Comparison of ENCODE assay signal across 8 cellular contexts in genomic region chr2:189287982-189288494, GRCh38.
DNase-seq lines count a peak whose midpoint lies in the region; ATAC-seq, FAIRE-seq and TF ChIP-seq lines count a peak whose summit lies in the region.

No MANE protein-coding gene starts in this region.

- H3K4me3 Mint-ChIP-seq in Calu3 (ENCODE audit: low read depth, unreplicated experiment) (no peak overlapping the region), CD14-positive monocyte (no peak overlapping the region)

- H3K4me2 ChIP-seq in endothelial cell of umbilical vein (ENCODE audit: insufficient read depth, low read length) = no peak overlapping the region
- no peak overlapping the region for H3K4me2 ChIP-seq in neuronal stem cell (ENCODE audit: insufficient read depth, low read length, poor library complexity, severe bottlenecking)

- BruUV-seq in Calu3 (replicated peaks; lab: Mats Ljungman, UMichigan) (no TSS peak), Panc1 (replicated peaks; lab: Mats Ljungman, UMichigan) (no TSS peak), endothelial cell of umbilical vein (replicated peaks; lab: Mats Ljungman, UMichigan) (no TSS peak)

- CTCF ChIA-PET in Calu3 (lab: Charles Lee) (interaction anchor here (0.9 to 1.9 kb wide), 4 partner anchors 129 to 191 kb away, joined by 3 to 22 read pairs (median 6); no protein-coding TSS in a partner anchor), Panc1 (lab: Charles Lee) (interaction anchor here (0.6 to 1.8 kb wide), 3 partner anchors 35 to 145 kb away, joined by 3 to 4 read pairs (median 4); partner anchors contain the start of gene COL5A2), endothelial cell of umbilical vein (lab: Charles Lee) (interaction anchor here (0.6 to 5.4 kb wide), 49 partner anchors 10 to 769 kb away, joined by 3 to 99 read pairs (median 5); partner anchors contain the start of gene COL5A2)

- H2AFZ ChIP-seq in endothelial cell of umbilical vein (ENCODE audit: low read depth, low read length) (peak overlapping the region; percentile 24), neuronal stem cell (ENCODE audit: low read length) (peak overlapping the region; percentile 73)

- H3K9ac ChIP-seq in endothelial cell of umbilical vein (replicated peaks; ENCODE audit: extremely low read depth, insufficient read depth, low read length) (no peak overlapping the region), neuronal stem cell (ENCODE audit: low read depth, low read length, poor library complexity) (no peak overlapping the region)

- H2BK12ac ChIP-seq in neuronal stem cell (ENCODE audit: low read length) = no peak overlapping the region

- no peaks in the 10 kb centered on the region for H3K79me2 ChIP-seq in endothelial cell of umbilical vein (ENCODE audit: control insufficient read depth, insufficient read depth, low read length)

- H3K27me3 ChIP-seq in Panc1 (ENCODE audit: control insufficient read depth, insufficient read depth, low read length) = no peaks in the 10 kb centered on the region
- no peaks in the 10 kb centered on the region for H3K27me3 ChIP-seq in endothelial cell of umbilical vein (ENCODE audit: control insufficient read depth in 2 of 2, insufficient read depth in 2 of 2, low read length in 2 of 2)
- no peaks in the 10 kb centered on the region for H3K27me3 ChIP-seq in neuronal stem cell (ENCODE audit: control insufficient read depth in 3 of 3, insufficient read depth in 3 of 3, low read depth in 1 of 3, low read length in 3 of 3)

- no peak overlapping the region for H3K4me3 ChIP-seq in Panc1 (ENCODE audit: low read depth in 2 of 2, low read length in 2 of 2)
- no peak overlapping the region for H3K4me3 ChIP-seq in endothelial cell of umbilical vein (replicated peaks in 1 of 3; ENCODE audit: insufficient read depth in 1 of 3, low read depth in 1 of 3, low read length in 3 of 3)
- H3K4me3 ChIP-seq in neuronal stem cell (ENCODE audit: low read length in 2 of 2) = no peak overlapping the region

- H3K14ac ChIP-seq in neuronal stem cell (ENCODE audit: low read length) = no peak overlapping the region

- no peak overlapping the region for H2BK120ac ChIP-seq in neuronal stem cell (ENCODE audit: low read depth, low read length)

- no peak overlapping the region for H3K23ac ChIP-seq in neuronal stem cell (ENCODE audit: low read depth, low read length, poor library complexity)

- H2BK15ac ChIP-seq in neuronal stem cell (ENCODE audit: low read length) = no peak overlapping the region

- H3K79me1 ChIP-seq in neuronal stem cell (ENCODE audit: low read depth, low read length) = no peaks in the 10 kb centered on the region

- H3K4me1 Mint-ChIP-seq in Calu3 (ENCODE audit: low read depth, unreplicated experiment) (peaks cover 7% of the 10 kb centered on the region), CD14-positive monocyte (no peaks in the 10 kb centered on the region)

- no peak overlapping the region for H4K91ac ChIP-seq in neuronal stem cell (ENCODE audit: low read depth, low read length, poor library complexity)

- TF ChIP-seq POLR2A in endothelial cell of umbilical vein (IDR thresholded peaks at IDR 0.05; ENCODE audit: low read depth, low read length) = no peak

- no peaks in the 10 kb centered on the region for H3K36me3 ChIP-seq in Panc1 (ENCODE audit: control insufficient read depth, insufficient read depth, low read length)
- H3K36me3 ChIP-seq in endothelial cell of umbilical vein (ENCODE audit: control insufficient read depth in 2 of 2, extremely low read depth in 1 of 2, insufficient read depth in 2 of 2, low read length in 2 of 2) = no peaks in the 10 kb centered on the region
- no peaks in the 10 kb centered on the region for H3K36me3 ChIP-seq in neuronal stem cell (replicated peaks in 1 of 2; ENCODE audit: control insufficient read depth in 2 of 2, insufficient read depth in 2 of 2, low read length in 2 of 2)

- dilution Hi-C loops in endothelial cell of umbilical vein (cut with MboI; ENCODE audit: extremely low pct_ligation_motif_present, low sequenced_read_pairs) = no loop called here

- intact Hi-C loops in Calu3 (cut with micrococcal nuclease; ENCODE audit: unreplicated experiment) = loop anchor here (1.0 to 5.0 kb wide), 5 partner anchors 124 to 766 kb away; no protein-coding TSS in a partner anchor
- intact Hi-C loops in Panc1 (cut with micrococcal nuclease; ENCODE audit: unreplicated experiment) = loop anchor here (1.0 to 10.0 kb wide), 4 partner anchors 83 to 193 kb away; partner anchors contain the start of gene COL5A2
- intact Hi-C loops in endothelial cell of umbilical vein (cut with micrococcal nuclease) = loop anchor here (1.0 to 5.0 kb wide), 6 partner anchors 76 to 764 kb away; partner anchors contain the start of gene COL5A2
- intact Hi-C loops in CD14-positive monocyte (cut with micrococcal nuclease) = no loop called here

- H3K4me1 ChIP-seq in Panc1 (ENCODE audit: control insufficient read depth, insufficient read depth, low read length) = peaks cover 12% of the 10 kb centered on the region
- peaks cover 6% of the 10 kb centered on the region for H3K4me1 ChIP-seq in endothelial cell of umbilical vein (ENCODE audit: control insufficient read depth, extremely low read depth, insufficient read depth, low read length)
- H3K4me1 ChIP-seq in neuronal stem cell (ENCODE audit: control insufficient read depth in 2 of 2, insufficient read depth in 1 of 2, low read depth in 1 of 2, low read length in 2 of 2) = peaks cover 1 to 6% of the 10 kb centered on the region in 2 donors

- H3K9me1 ChIP-seq in endothelial cell of umbilical vein (replicated peaks; ENCODE audit: control insufficient read depth, extremely low read depth, insufficient read depth, low read length) = no peaks in the 10 kb centered on the region

- H3K27me3 Mint-ChIP-seq in Calu3 (ENCODE audit: unreplicated experiment) (no peaks in the 10 kb centered on the region), CD14-positive monocyte (ENCODE audit: low read depth in 3 of 3) (no peaks in the 10 kb centered on the region)

- H3K27ac ChIP-seq in Panc1 (ENCODE audit: low read length) (peak overlapping the region; percentile 13), endothelial cell of umbilical vein (ENCODE audit: insufficient read depth, low read depth, low read length) (no peak overlapping the region), neuronal stem cell (replicated peaks; ENCODE audit: low read length) (no peak overlapping the region)

- POLR2A ChIA-PET in Panc1 (lab: Charles Lee) (interaction anchor here (1.0 kb wide), 1 partner anchor 119 kb away, joined by 6 read pairs; no protein-coding TSS in a partner anchor), endothelial cell of umbilical vein (lab: Charles Lee) (no interaction called here)

- H3K36me3 Mint-ChIP-seq in Calu3 (ENCODE audit: insufficient read depth, unreplicated experiment) (peaks cover 4% of the 10 kb centered on the region), CD14-positive monocyte (no peaks in the 10 kb centered on the region)

- peaks cover 5% of the 10 kb centered on the region for H3K9me3 ChIP-seq in Panc1 (ENCODE audit: control insufficient read depth, insufficient read depth, low read depth, low read length)
- H3K9me3 ChIP-seq in endothelial cell of umbilical vein (replicated peaks; ENCODE audit: control insufficient read depth, insufficient read depth, low read length) = no peaks in the 10 kb centered on the region
- H3K9me3 ChIP-seq in neuronal stem cell (replicated peaks in 1 of 2; ENCODE audit: control insufficient read depth in 2 of 2, insufficient read depth in 1 of 2, low read depth in 1 of 2, low read length in 2 of 2) = peaks cover 0 to 11% of the 10 kb centered on the region in 2 donors

- H3K9me3 Mint-ChIP-seq in Calu3 (ENCODE audit: low read depth, unreplicated experiment) (peaks cover 5% of the 10 kb centered on the region), CD14-positive monocyte (no peaks in the 10 kb centered on the region)

- DNase-seq in Calu3 = peak; percentile 12
- peak; percentile 75 for DNase-seq in Panc1 (ENCODE audit: low read depth, low spot score)
- peak; percentile 82 for DNase-seq in endothelial cell of umbilical vein (ENCODE audit: low read depth, low spot score)
- DNase-seq in neuronal stem cell (ENCODE audit: low spot score) = peak; percentile 56
- DNase-seq in CD14-positive monocyte (ENCODE audit: low spot score) = no peak
- DNase-seq in germinal center (ENCODE audit: low spot score) = no peak

- TF ChIP-seq CTCF in Calu3 (IDR thresholded peaks at IDR 0.05; ENCODE audit: unreplicated experiment) (no peak), Panc1 (IDR thresholded peaks at IDR 0.05) (peak; percentile 61; the same call in 1 of the 2 replicates), endothelial cell of umbilical vein (IDR thresholded peaks at IDR 0.05; ENCODE audit: extremely low read depth in 1 of 2, insufficient read depth in 1 of 2, low read depth in 1 of 2, low read length in 2 of 2) (peak; percentile 41), CD14-positive monocyte (IDR thresholded peaks at IDR 0.05) (no peak)

- H2AK5ac ChIP-seq in neuronal stem cell (ENCODE audit: low read depth, low read length) = no peak overlapping the region

- no peak overlapping the region for H4K8ac ChIP-seq in neuronal stem cell (ENCODE audit: low read depth, low read length)

- H3K27ac Mint-ChIP-seq in Calu3 (ENCODE audit: unreplicated experiment) (no peak overlapping the region), CD14-positive monocyte (no peak overlapping the region)

- peak; percentile 82 for ATAC-seq in GM18909 (IDR thresholded peaks at IDR 0.05; ENCODE audit: poor library complexity, unreplicated experiment)
- peak; percentile 85 for ATAC-seq in HG03342 (IDR thresholded peaks at IDR 0.05; ENCODE audit: unreplicated experiment)
- ATAC-seq in Panc1 = peak; percentile 91

- no CpG with 5 or more reads among the region's 1 CpG for WGBS in neuronal stem cell (ENCODE audit: extremely low coverage in 2 of 2, insufficient read length in 2 of 2, insufficient replicate concordance in 1 of 2), 2 donors

- no peaks in the 10 kb centered on the region for H4K20me1 ChIP-seq in endothelial cell of umbilical vein (replicated peaks; ENCODE audit: control insufficient read depth, extremely low read depth, insufficient read depth, low read length)

- FAIRE-seq in endothelial cell of umbilical vein (lab: Jason Lieb, UNC) = peak; percentile 86

- no peak overlapping the region for H3K4ac ChIP-seq in neuronal stem cell (ENCODE audit: low read length)

- in situ Hi-C loops in Panc1 (cut with HindIII; ENCODE audit: low pct_unique_long_range_greater_than_20kb, low sequenced_read_pairs) = no loop called here

- no peak overlapping the region for H3K18ac ChIP-seq in neuronal stem cell (ENCODE audit: low read length)

- H2BK5ac ChIP-seq in neuronal stem cell (ENCODE audit: low read length) = no peak overlapping the region

TF ChIP-seq in endothelial cell of umbilical vein, 7 proteins besides CTCF, POLR2A, EP300 and RAD21 (continues in another document):
- no peak for TF ChIP-seq GATA2 (IDR thresholded peaks at IDR 0.05; ENCODE audit: insufficient read depth, insufficient read length, low read depth, low read length)
- TF ChIP-seq POLR2AphosphoS5 (IDR thresholded peaks at IDR 0.05; ENCODE audit: insufficient read depth, low read depth, low read length) = no peak
- TF ChIP-seq JUN (IDR thresholded peaks at IDR 0.05; ENCODE audit: borderline replicate concordance, insufficient read depth, insufficient read length, low read depth) = no peak
- TF ChIP-seq EZH2 (IDR thresholded peaks at IDR 0.05; ENCODE audit: borderline replicate concordance, low read depth, low read length, severe bottlenecking) = no peak
- TF ChIP-seq MYC (IDR thresholded peaks at IDR 0.05; ENCODE audit: low read depth, low read length) = no peak

Comparison
In these comparisons a context has a peak if more than half of its experiments do, and no peak if none do; other contexts are left out.
1. DNase-seq: peak in Calu3 (single experiment), Panc1 (single experiment), endothelial cell of umbilical vein (single experiment) and neuronal stem cell (single experiment); none in CD14-positive monocyte (single experiment) and germinal center (single experiment).
2. CTCF ChIP-seq: peak in Panc1 (single experiment) and endothelial cell of umbilical vein (2 of 2); none in Calu3 (single experiment) and CD14-positive monocyte (single experiment).
3. intact Hi-C loops: an anchor here in Calu3 (1.0 to 5.0 kb wide), Panc1 (1.0 to 10.0 kb wide) and endothelial cell of umbilical vein (1.0 to 5.0 kb wide); none called in CD14-positive monocyte.
4. Peak in every context shown above with its lines, with median percentiles within 50 percentile points of each other: ATAC-seq.